14 cellular contexts compared by ENCODE assay signal in the genomic region with DNA sequence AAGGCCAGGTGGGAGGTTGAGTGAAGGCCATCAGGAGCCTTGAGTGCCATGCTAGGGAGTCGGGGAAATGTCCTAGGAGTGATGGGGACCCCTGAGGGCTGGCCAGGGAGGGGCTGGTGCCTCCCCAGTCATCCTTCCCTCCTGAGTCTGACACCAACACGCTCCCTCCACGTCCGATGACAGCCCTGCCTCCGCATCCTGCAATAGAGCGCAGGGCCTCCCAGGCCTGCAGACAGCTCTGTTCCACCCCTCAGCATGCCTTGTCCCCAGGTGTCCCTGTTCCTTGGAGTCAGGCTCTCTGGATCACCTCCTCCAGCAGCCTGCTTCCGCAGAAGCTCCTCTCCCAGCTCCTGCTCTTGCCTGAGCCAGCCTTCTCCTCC. TPM values are rescaled to one million over a fixed set of nuclear protein-coding genes. Genes with fewer than 3 reads are reported as not detected.
DNase-seq lines count a peak whose midpoint lies in the region; ATAC-seq and TF ChIP-seq lines count a peak whose summit lies in the region.
"Had no signal": no experiment of that assay in that cellular context is flagged by ENCODE, and none has a peak within 500 bp of the region (broad histone marks: within the 10 kb centered on the region; RNA-seq: fewer than 3 reads in every experiment).

No MANE protein-coding gene starts in this region.

- H3K27me3 ChIP-seq in CD4-positive, CD25-positive, alpha-beta regulatory T cell (ENCODE audit: control insufficient read depth, insufficient read depth, low read length) = no peaks in the 10 kb centered on the region

- peak overlapping the region; percentile 96 to 99 (median 97) for H3K27ac Mint-ChIP-seq in CD4-positive, CD25-positive, alpha-beta regulatory T cell
- peak overlapping the region; percentile 94 for H3K27ac Mint-ChIP-seq in activated T-helper 2 cell treated with anti-CD3 and anti-CD28 coated beads, Interferon-gamma antibody, Interleukin-2, Interleukin-4, amounts not matched to agents 10 μg/mL and 5 μg/mL and 100 μg/mL, durations not matched to agents 14 hours and 24 hours and 36 hours
- H3K27ac Mint-ChIP-seq in natural killer cell = peak overlapping the region; percentile 93 to 98

- DNase-seq in CD4-positive, CD25-positive, alpha-beta regulatory T cell = no peak
- no peak for DNase-seq in activated T-helper 2 cell treated with anti-CD3 and anti-CD28 coated beads, Interferon-gamma antibody, Interleukin-2, Interleukin-4, amounts not matched to agents 10 μg/mL and 5 μg/mL and 100 μg/mL, durations not matched to agents 14 hours and 24 hours and 36 hours (ENCODE audit: low spot score)
- no peak for DNase-seq in natural killer cell
- DNase-seq in DMS114 treated with DMSO at 0.1 percent for 48 hours (lab: John Stamatoyannopoulos, UW; ENCODE audit: unreplicated experiment) = no peak
- no peak for DNase-seq in GM19238 (ENCODE audit: insufficient read length, low spot score)
- no peak for DNase-seq in HCEC 1CT
- DNase-seq in nucleus accumbens (lab: John Stamatoyannopoulos, UW) = no peak
- DNase-seq: COR-L47, NCI-H2171 treated with DMSO at 0.1 percent for 48 hours, T-helper 9 cell had no signal

- H3K36me3 Mint-ChIP-seq in CD4-positive, CD25-positive, alpha-beta regulatory T cell = peaks cover 36% of the 10 kb centered on the region
- H3K36me3 Mint-ChIP-seq in activated T-helper 2 cell treated with anti-CD3 and anti-CD28 coated beads, Interferon-gamma antibody, Interleukin-2, Interleukin-4, amounts not matched to agents 10 μg/mL and 5 μg/mL and 100 μg/mL, durations not matched to agents 14 hours and 24 hours and 36 hours (ENCODE audit: low read depth) = peaks cover 74% of the 10 kb centered on the region
- H3K36me3 Mint-ChIP-seq in natural killer cell = no peaks in the 10 kb centered on the region

- H3K9me3 Mint-ChIP-seq in CD4-positive, CD25-positive, alpha-beta regulatory T cell = no peaks in the 10 kb centered on the region
- H3K9me3 Mint-ChIP-seq in activated T-helper 2 cell treated with anti-CD3 and anti-CD28 coated beads, Interferon-gamma antibody, Interleukin-2, Interleukin-4, amounts not matched to agents 10 μg/mL and 5 μg/mL and 100 μg/mL, durations not matched to agents 14 hours and 24 hours and 36 hours = no peaks in the 10 kb centered on the region
- H3K9me3 Mint-ChIP-seq in natural killer cell = no peaks in the 10 kb centered on the region

- POLR2A ChIA-PET in HEK293 (lab: Yijun Ruan, JAX) = no interaction called here

- peaks cover 33% of the 10 kb centered on the region for H3K36me3 ChIP-seq in CD4-positive, CD25-positive, alpha-beta regulatory T cell (ENCODE audit: control insufficient read depth, insufficient read depth, low read length)
- H3K36me3 ChIP-seq in HEK293 (ENCODE audit: control insufficient read depth in 2 of 2, insufficient read depth in 1 of 2, low read length in 2 of 2) = no peaks in the 10 kb centered on the region

- no peak for ATAC-seq in CD4-positive, CD25-positive, alpha-beta regulatory T cell (ENCODE audit: low read depth in 2 of 2)
- ATAC-seq in natural killer cell = no peak
- ATAC-seq: HCT116 had no signal

- intact Hi-C loops in activated T-helper 2 cell treated with anti-CD3 and anti-CD28 coated beads, Interferon-gamma antibody, Interleukin-2, Interleukin-4, amounts not matched to agents 10 μg/mL and 5 μg/mL and 100 μg/mL, durations not matched to agents 14 hours and 24 hours and 36 hours (cut with micrococcal nuclease) = no loop called here
- intact Hi-C loops in natural killer cell (cut with micrococcal nuclease) = loop anchor here (5.0 kb wide), 3 partner anchors 36 to 94 kb away; a partner anchor contains a TSS

- TF ChIP-seq CTCF in HEK293 (tag by site-specific recombination; IDR thresholded peaks at IDR 0.05) = no peak
- TF ChIP-seq CTCF in natural killer cell (IDR thresholded peaks at IDR 0.05) = no peak

- H3K4me1 Mint-ChIP-seq in CD4-positive, CD25-positive, alpha-beta regulatory T cell = peaks cover 0 to 84% (median 57%) of the 10 kb centered on the region in 4 donors
- H3K4me1 Mint-ChIP-seq in activated T-helper 2 cell treated with anti-CD3 and anti-CD28 coated beads, Interferon-gamma antibody, Interleukin-2, Interleukin-4, amounts not matched to agents 10 μg/mL and 5 μg/mL and 100 μg/mL, durations not matched to agents 14 hours and 24 hours and 36 hours (ENCODE audit: low read depth) = peaks cover 66% of the 10 kb centered on the region
- H3K4me1 Mint-ChIP-seq in natural killer cell = peaks cover 74 to 93% of the 10 kb centered on the region in 2 donors

- CTCF ChIA-PET in HEK293 (lab: Yijun Ruan, JAX) = interaction anchor here (7.8 kb wide), 1 partner anchor 20 kb away, joined by 68 read pairs; no protein-coding TSS in a partner anchor

- peaks cover 95% of the 10 kb centered on the region for H3K4me1 ChIP-seq in CD4-positive, CD25-positive, alpha-beta regulatory T cell (ENCODE audit: control insufficient read depth, insufficient read depth, low read length, poor library complexity, severe bottlenecking)
- H3K4me1 ChIP-seq in HEK293 (ENCODE audit: control insufficient read depth, insufficient read depth, low read length) = no peaks in the 10 kb centered on the region

- H3K27me3 Mint-ChIP-seq in CD4-positive, CD25-positive, alpha-beta regulatory T cell = peaks cover 11% of the 10 kb centered on the region
- no peaks in the 10 kb centered on the region for H3K27me3 Mint-ChIP-seq in activated T-helper 2 cell treated with anti-CD3 and anti-CD28 coated beads, Interferon-gamma antibody, Interleukin-2, Interleukin-4, amounts not matched to agents 10 μg/mL and 5 μg/mL and 100 μg/mL, durations not matched to agents 14 hours and 24 hours and 36 hours (ENCODE audit: low read depth)
- H3K27me3 Mint-ChIP-seq in natural killer cell (ENCODE audit: low read depth in 2 of 2) = no peaks in the 10 kb centered on the region

- H3K4me3 Mint-ChIP-seq in CD4-positive, CD25-positive, alpha-beta regulatory T cell = peak overlapping the region; percentile 98
- H3K4me3 Mint-ChIP-seq in activated T-helper 2 cell treated with anti-CD3 and anti-CD28 coated beads, Interferon-gamma antibody, Interleukin-2, Interleukin-4, amounts not matched to agents 10 μg/mL and 5 μg/mL and 100 μg/mL, durations not matched to agents 14 hours and 24 hours and 36 hours (ENCODE audit: low read depth) = peak overlapping the region; percentile 96
- peak overlapping the region; percentile 91 for H3K4me3 Mint-ChIP-seq in natural killer cell

- peak overlapping the region; percentile 83 for H3K4me3 ChIP-seq in CD4-positive, CD25-positive, alpha-beta regulatory T cell (ENCODE audit: low read depth, low read length)
- H3K4me3 ChIP-seq in HEK293 (ENCODE audit: low read depth, low read length) = no peak overlapping the region

- H3K9me3 ChIP-seq in CD4-positive, CD25-positive, alpha-beta regulatory T cell (ENCODE audit: control insufficient read depth in 2 of 2, low read length in 2 of 2) = no peaks in the 10 kb centered on the region
- H3K9me3 ChIP-seq in HEK293 (ENCODE audit: control insufficient read depth, insufficient read depth, low read depth, low read length) = no peaks in the 10 kb centered on the region

- peak overlapping the region; percentile 95 for H3K27ac ChIP-seq in CD4-positive, CD25-positive, alpha-beta regulatory T cell (ENCODE audit: insufficient read depth, low read length, poor library complexity, severe bottlenecking)
- no peak overlapping the region for H3K27ac ChIP-seq in HEK293 (ENCODE audit: extremely low read depth, low read depth, low read length)
- H3K27ac ChIP-seq: KMS-11 had no signal

TF ChIP-seq in HEK293, 187 proteins besides CTCF, POLR2A, EP300 and RAD21 (continues in another document):
- TF ChIP-seq, protein P1, sequence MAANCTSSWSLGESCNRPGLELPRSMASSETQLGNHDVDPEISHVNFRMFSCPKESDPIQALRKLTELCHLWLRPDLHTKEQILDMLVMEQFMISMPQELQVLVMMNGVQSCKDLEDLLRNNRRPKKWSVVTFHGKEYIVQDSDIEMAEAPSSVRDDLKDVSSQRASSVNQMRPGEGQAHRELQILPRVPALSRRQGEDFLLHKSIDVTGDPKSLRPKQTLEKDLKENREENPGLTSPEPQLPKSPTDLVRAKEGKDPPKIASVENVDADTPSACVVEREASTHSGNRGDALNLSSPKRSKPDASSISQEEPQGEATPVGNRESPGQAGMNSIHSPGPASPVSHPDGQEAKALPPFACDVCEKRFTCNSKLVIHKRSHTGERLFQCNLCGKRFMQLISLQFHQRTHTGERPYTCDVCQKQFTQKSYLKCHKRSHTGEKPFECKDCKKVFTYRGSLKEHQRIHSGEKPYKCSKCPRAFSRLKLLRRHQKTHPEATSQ (tag by site-specific recombination; IDR thresholded peaks at IDR 0.05) = no peak
- no peak for TF ChIP-seq ZBTB8A (tag by site-specific recombination; IDR thresholded peaks at IDR 0.05)
- no peak for TF ChIP-seq ZBTB7A (tag by site-specific recombination; IDR thresholded peaks at IDR 0.05; ENCODE audit: low read depth)
- no peak for TF ChIP-seq BCL11B (tag by site-specific recombination; IDR thresholded peaks at IDR 0.05; ENCODE audit: low read depth)

RNA-seq across cellular contexts. Expression of a gene that starts 3.1 kb away (rescaled TPM):
- total RNA-seq in CD4-positive, CD25-positive, alpha-beta regulatory T cell = 537 TPM
- 1,000 to 10,000 TPM in 2 of 4 donors, 100 to 1,000 TPM in 2; 861 to 1,162 (median 988) TPM for polyA plus RNA-seq in CD4-positive, CD25-positive, alpha-beta regulatory T cell
- 499 and 506 TPM in 2 replicates for total RNA-seq in activated T-helper 2 cell treated with anti-CD3 and anti-CD28 coated beads, Interferon-gamma antibody, Interleukin-2, Interleukin-4, amounts not matched to agents 10 μg/mL and 5 μg/mL and 100 μg/mL, durations not matched to agents 14 hours and 24 hours and 36 hours
- 100 to 1,000 TPM; 647 to 744 (median 741) TPM for total RNA-seq in natural killer cell

RNA-seq across cellular contexts. Expression of a gene that starts 28.7 kb away (rescaled TPM):
- 4.3 TPM for total RNA-seq in CD4-positive, CD25-positive, alpha-beta regulatory T cell
- 1 to 10 TPM; 2.5 to 4.4 (median 3.6) TPM for polyA plus RNA-seq in CD4-positive, CD25-positive, alpha-beta regulatory T cell
- total RNA-seq in activated T-helper 2 cell treated with anti-CD3 and anti-CD28 coated beads, Interferon-gamma antibody, Interleukin-2, Interleukin-4, amounts not matched to agents 10 μg/mL and 5 μg/mL and 100 μg/mL, durations not matched to agents 14 hours and 24 hours and 36 hours = 0.64 and 0.75 TPM in 2 replicates
- total RNA-seq in natural killer cell = under 1 TPM; 0.20 to 0.64 (median 0.23) TPM
- total RNA-seq: fibroblast of lung had no signal
- polyA plus RNA-seq: fibroblast of lung had no signal

RNA-seq across cellular contexts. Expression of a gene that starts 41.4 kb away (rescaled TPM):
- total RNA-seq in CD4-positive, CD25-positive, alpha-beta regulatory T cell = 153 TPM
- polyA plus RNA-seq in CD4-positive, CD25-positive, alpha-beta regulatory T cell = 10 to 100 TPM; 47.4 to 56.9 (median 48.9) TPM
- total RNA-seq in activated T-helper 2 cell treated with anti-CD3 and anti-CD28 coated beads, Interferon-gamma antibody, Interleukin-2, Interleukin-4, amounts not matched to agents 10 μg/mL and 5 μg/mL and 100 μg/mL, durations not matched to agents 14 hours and 24 hours and 36 hours = 45.9 and 49.8 TPM in 2 replicates
- 100 to 1,000 TPM; 219 to 260 (median 249) TPM for total RNA-seq in natural killer cell
- polyA plus RNA-seq: fibroblast of lung had no signal

RNA-seq across cellular contexts. Expression of a gene that starts 52.9 kb away (rescaled TPM):
- 13.6 TPM for total RNA-seq in CD4-positive, CD25-positive, alpha-beta regulatory T cell
- polyA plus RNA-seq in CD4-positive, CD25-positive, alpha-beta regulatory T cell = 1 to 10 TPM; 1.6 to 2.4 (median 2.1) TPM
- total RNA-seq in activated T-helper 2 cell treated with anti-CD3 and anti-CD28 coated beads, Interferon-gamma antibody, Interleukin-2, Interleukin-4, amounts not matched to agents 10 μg/mL and 5 μg/mL and 100 μg/mL, durations not matched to agents 14 hours and 24 hours and 36 hours = 7.5 and 7.7 TPM in 2 replicates
- 10 to 100 TPM in 1 of 3 donors, 1 to 10 TPM in 2; 6.0 to 10.3 (median 6.7) TPM for total RNA-seq in natural killer cell
